34 cellular contexts compared by ENCODE assay signal in the genomic region with DNA sequence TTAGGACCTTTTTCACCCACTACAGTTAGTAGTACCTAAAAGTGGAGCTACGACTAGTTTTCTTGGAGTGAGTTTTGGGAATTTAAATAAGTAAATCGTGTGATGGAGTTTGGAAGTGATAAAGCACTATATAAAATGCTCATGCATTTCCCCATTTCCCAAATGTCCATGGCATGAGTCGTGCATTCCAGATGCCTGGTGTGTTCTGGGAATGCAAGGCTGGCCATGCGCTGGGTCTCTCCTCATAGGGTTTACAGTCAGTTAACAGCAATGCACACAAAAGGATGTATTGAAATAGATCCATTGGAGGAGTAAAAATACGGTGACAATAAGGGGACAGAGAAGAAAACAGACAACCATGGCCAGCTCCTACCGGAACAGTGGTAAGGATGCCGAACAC.
"Had no signal": no experiment of that assay in that cellular context is flagged by ENCODE, and none has a peak within 500 bp of the region (broad histone marks: within the 10 kb centered on the region; RNA-seq: fewer than 3 reads in every experiment).

No MANE protein-coding gene starts in this region.

- H3K36me3 Mint-ChIP-seq: activated CD4-positive, alpha-beta memory T cell treated with anti-CD3 and anti-CD28 coated beads for 36 hours; activated CD8-positive, alpha-beta memory T cell treated with anti-CD3 and anti-CD28 coated beads, Interleukin-2, amount 10 ng/mL, durations not matched to agents 7 days and 5 days; activated naive CD4-positive, alpha-beta T cell treated with anti-CD3 and anti-CD28 coated beads, Interleukin-2, amount 50 U/mL, for 24 hours; brain had no signal

- H3K27me3 Mint-ChIP-seq: activated CD4-positive, alpha-beta memory T cell treated with anti-CD3 and anti-CD28 coated beads for 36 hours; activated CD4-positive, alpha-beta T cell treated with anti-CD3 and anti-CD28 coated beads for 36 hours; activated CD4-positive, alpha-beta T cell treated with anti-CD3 and anti-CD28 coated beads, Interleukin-2, amount 10 ng/mL, durations not matched to agents 24 days and 14 days; activated CD8-positive, alpha-beta memory T cell treated with anti-CD3 and anti-CD28 coated beads, Interleukin-2, amount 10 ng/mL, durations not matched to agents 7 days and 5 days; activated naive CD4-positive, alpha-beta T cell treated with anti-CD3 and anti-CD28 coated beads, Interleukin-2, amount 50 U/mL, for 24 hours; activated naive CD8-positive, alpha-beta T cell treated with anti-CD3 and anti-CD28 coated beads for 36 hours; activated naive CD8-positive, alpha-beta T cell treated with anti-CD3 and anti-CD28 coated beads, Interleukin-2, amount 50 U/mL, for 24 hours had no signal

- H3K27ac ChIP-seq: adrenal gland, breast epithelium, cardiac muscle cell, colonic mucosa, epithelial cell of prostate had no signal

- DNase-seq: activated CD4-positive, alpha-beta memory T cell treated with anti-CD3 and anti-CD28 coated beads for 36 hours; activated CD4-positive, alpha-beta T cell treated with anti-CD3 and anti-CD28 coated beads for 36 hours; activated CD4-positive, alpha-beta T cell treated with anti-CD3 and anti-CD28 coated beads, Interleukin-2, amount 10 ng/mL, durations not matched to agents 24 days and 14 days; activated CD4-positive, CD25-positive, alpha-beta regulatory T cell; activated CD4-positive, CD25-positive, alpha-beta regulatory T cell treated with anti-CD3 and anti-CD28 coated beads, Interleukin-2, amount 50 U/mL, for 72 hours; activated CD8-positive, alpha-beta memory T cell treated with anti-CD3 and anti-CD28 coated beads, Interleukin-2, amount 10 ng/mL, durations not matched to agents 7 days and 5 days; activated CD8-positive, alpha-beta memory T cell treated with anti-CD3 and anti-CD28 coated beads, Interleukin-2, amount 50 U/mL, for 4 hours; activated CD8-positive, alpha-beta T cell treated with anti-CD3 and anti-CD28 coated beads, Interleukin-2, amount 10 ng/mL, durations not matched to agents 7 days and 5 days; activated effector memory CD4-positive, alpha-beta T cell treated with anti-CD3 and anti-CD28 coated beads, Interleukin-2, amount 50 U/mL, for 16 hours; activated naive CD4-positive, alpha-beta T cell treated with anti-CD3 and anti-CD28 coated beads for 36 hours; activated naive CD8-positive, alpha-beta T cell treated with anti-CD3 and anti-CD28 coated beads for 36 hours; activated naive CD8-positive, alpha-beta T cell treated with anti-CD3 and anti-CD28 coated beads, Interleukin-2, amount 50 U/mL, for 24 hours; activated T-cell treated with anti-CD3 and anti-CD28 coated beads, Interleukin-2, amount 50 U/mL, for 1 hour; activated T-cell treated with anti-CD3 and anti-CD28 coated beads, Interleukin-2, amount 50 U/mL, for 48 hours; adrenal gland; amygdala; aorta; central memory CD4-positive, alpha-beta T cell; cerebellar nuclear complex; colonic mucosa; effector CD8-positive, alpha-beta T cell; foreskin fibroblast; head of caudate nucleus; T-helper 2 cell had no signal

- H3K9me3 ChIP-seq: adrenal gland, breast epithelium, colonic mucosa had no signal

- H3K4me3 Mint-ChIP-seq: activated CD4-positive, alpha-beta memory T cell treated with anti-CD3 and anti-CD28 coated beads for 36 hours; activated CD4-positive, alpha-beta T cell treated with anti-CD3 and anti-CD28 coated beads for 36 hours; activated CD4-positive, alpha-beta T cell treated with anti-CD3 and anti-CD28 coated beads, Interleukin-2, amount 10 ng/mL, durations not matched to agents 24 days and 14 days; activated CD8-positive, alpha-beta memory T cell treated with anti-CD3 and anti-CD28 coated beads, Interleukin-2, amount 10 ng/mL, durations not matched to agents 7 days and 5 days; activated CD8-positive, alpha-beta T cell treated with anti-CD3 and anti-CD28 coated beads, Interleukin-2, amount 10 ng/mL, durations not matched to agents 7 days and 5 days; activated naive CD4-positive, alpha-beta T cell treated with anti-CD3 and anti-CD28 coated beads for 36 hours; activated naive CD4-positive, alpha-beta T cell treated with anti-CD3 and anti-CD28 coated beads, Interleukin-2, amount 50 U/mL, for 24 hours; activated naive CD8-positive, alpha-beta T cell treated with anti-CD3 and anti-CD28 coated beads for 36 hours; activated naive CD8-positive, alpha-beta T cell treated with anti-CD3 and anti-CD28 coated beads, Interleukin-2, amount 50 U/mL, for 24 hours; activated T-helper 1 cell treated with anti-CD3 and anti-CD28 coated beads, Interleukin-12 subunit alpha, Interleukin-12 subunit beta, Interleukin-2, Interleukin-4 antibody, amounts not matched to agents 30 ng/mL and 10 ng/mL and 1 ng/mL, durations not matched to agents 14 hours and 24 hours and 36 hours; brain had no signal

- H3K36me3 ChIP-seq: adrenal gland, breast epithelium, cardiac muscle cell, colonic mucosa had no signal

- ATAC-seq: activated CD4-positive, alpha-beta T cell treated with anti-CD3 and anti-CD28 coated beads for 36 hours; activated CD8-positive, alpha-beta memory T cell treated with anti-CD3 and anti-CD28 coated beads, Interleukin-2, amount 10 ng/mL, durations not matched to agents 7 days and 5 days; activated CD8-positive, alpha-beta T cell treated with anti-CD3 and anti-CD28 coated beads, Interleukin-2, amount 10 ng/mL, durations not matched to agents 7 days and 5 days; activated naive CD8-positive, alpha-beta T cell treated with anti-CD3 and anti-CD28 coated beads, Interleukin-2, amount 50 U/mL, for 24 hours had no signal

- H3K9me3 Mint-ChIP-seq: activated naive CD4-positive, alpha-beta T cell treated with anti-CD3 and anti-CD28 coated beads for 36 hours; activated naive CD8-positive, alpha-beta T cell treated with anti-CD3 and anti-CD28 coated beads for 36 hours; activated T-helper 1 cell treated with anti-CD3 and anti-CD28 coated beads, Interleukin-12 subunit alpha, Interleukin-12 subunit beta, Interleukin-2, Interleukin-4 antibody, amounts not matched to agents 30 ng/mL and 10 ng/mL and 1 ng/mL, durations not matched to agents 14 hours and 24 hours and 36 hours; brain had no signal

- H3K4me3 ChIP-seq: adrenal gland, breast epithelium, cardiac muscle cell, colonic mucosa had no signal

- H3K4me1 Mint-ChIP-seq: activated CD4-positive, alpha-beta T cell treated with anti-CD3 and anti-CD28 coated beads for 36 hours; activated CD4-positive, alpha-beta T cell treated with anti-CD3 and anti-CD28 coated beads, Interleukin-2, amount 10 ng/mL, durations not matched to agents 24 days and 14 days; activated CD8-positive, alpha-beta memory T cell treated with anti-CD3 and anti-CD28 coated beads, Interleukin-2, amount 10 ng/mL, durations not matched to agents 7 days and 5 days; activated naive CD4-positive, alpha-beta T cell treated with anti-CD3 and anti-CD28 coated beads, Interleukin-2, amount 50 U/mL, for 24 hours; activated naive CD8-positive, alpha-beta T cell treated with anti-CD3 and anti-CD28 coated beads for 36 hours; activated naive CD8-positive, alpha-beta T cell treated with anti-CD3 and anti-CD28 coated beads, Interleukin-2, amount 50 U/mL, for 24 hours had no signal

- H3K4me1 ChIP-seq: adrenal gland, breast epithelium, colonic mucosa had no signal

- H3K27me3 ChIP-seq: adrenal gland, breast epithelium, cardiac muscle cell, colonic mucosa had no signal

- H3K27ac Mint-ChIP-seq: activated CD4-positive, alpha-beta memory T cell treated with anti-CD3 and anti-CD28 coated beads for 36 hours; activated CD4-positive, alpha-beta T cell treated with anti-CD3 and anti-CD28 coated beads for 36 hours; activated CD4-positive, alpha-beta T cell treated with anti-CD3 and anti-CD28 coated beads, Interleukin-2, amount 10 ng/mL, durations not matched to agents 24 days and 14 days; activated CD8-positive, alpha-beta memory T cell treated with anti-CD3 and anti-CD28 coated beads, Interleukin-2, amount 10 ng/mL, durations not matched to agents 7 days and 5 days; activated CD8-positive, alpha-beta T cell treated with anti-CD3 and anti-CD28 coated beads, Interleukin-2, amount 10 ng/mL, durations not matched to agents 7 days and 5 days; activated naive CD4-positive, alpha-beta T cell treated with anti-CD3 and anti-CD28 coated beads for 36 hours; activated naive CD4-positive, alpha-beta T cell treated with anti-CD3 and anti-CD28 coated beads, Interleukin-2, amount 50 U/mL, for 24 hours; activated naive CD8-positive, alpha-beta T cell treated with anti-CD3 and anti-CD28 coated beads for 36 hours; activated naive CD8-positive, alpha-beta T cell treated with anti-CD3 and anti-CD28 coated beads, Interleukin-2, amount 50 U/mL, for 24 hours; activated T-helper 1 cell treated with anti-CD3 and anti-CD28 coated beads, Interleukin-12 subunit alpha, Interleukin-12 subunit beta, Interleukin-2, Interleukin-4 antibody, amounts not matched to agents 30 ng/mL and 10 ng/mL and 1 ng/mL, durations not matched to agents 14 hours and 24 hours and 36 hours; activated T-helper 2 cell treated with anti-CD3 and anti-CD28 coated beads, Interferon-gamma antibody, Interleukin-2, Interleukin-4, amounts not matched to agents 10 μg/mL and 5 μg/mL and 100 μg/mL, durations not matched to agents 14 hours and 24 hours and 36 hours; brain had no signal

- FAIRE-seq: endometrium, endothelial cell of umbilical vein, frontal cortex had no signal
